22 cellular contexts compared by ENCODE assay signal in the genomic region with DNA sequence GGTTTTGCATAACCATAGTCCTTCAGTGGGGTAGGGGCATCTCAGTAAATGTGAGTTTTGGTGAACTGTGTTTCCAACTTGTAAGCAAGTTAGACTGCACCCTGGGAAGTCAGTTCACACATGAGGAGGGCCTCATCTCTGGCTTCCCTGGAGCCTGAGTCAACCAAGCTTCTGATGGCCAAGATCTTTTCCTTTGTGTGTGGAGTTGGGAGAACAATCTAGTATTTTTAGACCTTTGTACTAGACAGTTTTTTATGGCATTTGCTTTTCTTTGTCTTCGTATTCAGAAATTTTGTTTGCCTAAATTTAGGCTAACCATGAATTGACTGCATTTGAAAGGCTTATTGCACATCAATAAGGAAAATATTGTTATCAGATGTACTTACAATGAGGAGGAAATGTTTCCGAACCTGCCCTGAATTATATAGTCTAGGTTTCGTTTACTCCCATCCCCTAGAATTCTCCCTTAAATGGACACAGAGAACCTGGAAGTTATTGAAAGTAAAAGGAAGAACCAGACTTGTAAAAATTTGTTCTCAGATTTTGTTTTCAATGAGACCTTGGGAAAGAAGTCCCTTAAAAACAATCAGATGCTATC.
"Had no signal": no experiment of that assay in that cellular context is flagged by ENCODE, and none has a peak within 500 bp of the region (broad histone marks: within the 10 kb centered on the region; RNA-seq: fewer than 3 reads in every experiment).

No MANE protein-coding gene starts in this region.

- DNase-seq: activated CD4-positive, alpha-beta T cell treated with anti-CD3 and anti-CD28 coated beads, Interleukin-2, amount 50 U/mL, for 48 hours; activated CD8-positive, alpha-beta memory T cell treated with anti-CD3 and anti-CD28 coated beads, Interleukin-2, amount 10 ng/mL, durations not matched to agents 7 days and 5 days; activated T-cell treated with anti-CD3 and anti-CD28 coated beads, Interleukin-2, amount 50 U/mL, for 1 hour; adrenal gland; caudate nucleus; foreskin fibroblast; naive thymus-derived CD8-positive, alpha-beta T cell; retina; small intestine; stimulated activated CD4-positive, alpha-beta T cell treated with anti-CD3 and anti-CD28 coated beads, Interleukin-4, amount 100 ng/mL, for 4 hours; stimulated activated CD8-positive, alpha-beta memory T cell treated with anti-CD3 and anti-CD28 coated beads, Interleukin-4, amount 100 ng/mL, for 48 hours; stimulated activated naive CD4-positive, alpha-beta T cell treated with Interleukin-2 at 50 U/mL for 16 hours; substantia nigra; T-helper 1 cell; upper lobe of left lung; WERI-Rb-1 had no signal

- H3K9me3 ChIP-seq: adrenal gland, esophagus muscularis mucosa, neutrophil, upper lobe of left lung had no signal

- ATAC-seq: activated CD8-positive, alpha-beta memory T cell treated with anti-CD3 and anti-CD28 coated beads, Interleukin-2, amount 10 ng/mL, durations not matched to agents 7 days and 5 days; naive thymus-derived CD8-positive, alpha-beta T cell; SK-N-SH treated with all-trans-retinoic acid at 6 μM for 48 hours had no signal

- H3K27ac Mint-ChIP-seq: activated CD8-positive, alpha-beta memory T cell treated with anti-CD3 and anti-CD28 coated beads, Interleukin-2, amount 10 ng/mL, durations not matched to agents 7 days and 5 days; activated naive CD4-positive, alpha-beta T cell treated with anti-CD3 and anti-CD28 coated beads, Interleukin-2, amount 50 U/mL, for 24 hours; activated T-helper 2 cell treated with anti-CD3 and anti-CD28 coated beads, Interferon-gamma antibody, Interleukin-2, Interleukin-4, amounts not matched to agents 10 μg/mL and 5 μg/mL and 100 μg/mL, durations not matched to agents 14 hours and 24 hours and 36 hours had no signal

- H3K36me3 ChIP-seq: adrenal gland, neutrophil, upper lobe of left lung, WERI-Rb-1 had no signal

- H3K4me3 Mint-ChIP-seq: activated CD8-positive, alpha-beta memory T cell treated with anti-CD3 and anti-CD28 coated beads, Interleukin-2, amount 10 ng/mL, durations not matched to agents 7 days and 5 days; activated naive CD4-positive, alpha-beta T cell treated with anti-CD3 and anti-CD28 coated beads, Interleukin-2, amount 50 U/mL, for 24 hours; naive thymus-derived CD8-positive, alpha-beta T cell had no signal

- H3K36me3 Mint-ChIP-seq: activated CD8-positive, alpha-beta memory T cell treated with anti-CD3 and anti-CD28 coated beads, Interleukin-2, amount 10 ng/mL, durations not matched to agents 7 days and 5 days had no signal

- H3K4me1 Mint-ChIP-seq: activated CD8-positive, alpha-beta memory T cell treated with anti-CD3 and anti-CD28 coated beads, Interleukin-2, amount 10 ng/mL, durations not matched to agents 7 days and 5 days; activated naive CD4-positive, alpha-beta T cell treated with anti-CD3 and anti-CD28 coated beads, Interleukin-2, amount 50 U/mL, for 24 hours had no signal

- H3K27me3 ChIP-seq: adrenal gland, esophagus muscularis mucosa, neutrophil, upper lobe of left lung had no signal

- H3K27me3 Mint-ChIP-seq: activated CD8-positive, alpha-beta memory T cell treated with anti-CD3 and anti-CD28 coated beads, Interleukin-2, amount 10 ng/mL, durations not matched to agents 7 days and 5 days; activated naive CD4-positive, alpha-beta T cell treated with anti-CD3 and anti-CD28 coated beads, Interleukin-2, amount 50 U/mL, for 24 hours; naive thymus-derived CD8-positive, alpha-beta T cell had no signal

- H3K9me3 Mint-ChIP-seq: activated naive CD4-positive, alpha-beta T cell treated with anti-CD3 and anti-CD28 coated beads, Interleukin-2, amount 50 U/mL, for 24 hours; activated T-helper 2 cell treated with anti-CD3 and anti-CD28 coated beads, Interferon-gamma antibody, Interleukin-2, Interleukin-4, amounts not matched to agents 10 μg/mL and 5 μg/mL and 100 μg/mL, durations not matched to agents 14 hours and 24 hours and 36 hours; naive thymus-derived CD8-positive, alpha-beta T cell had no signal

- H3K27ac ChIP-seq: adrenal gland, coronary artery, esophagus muscularis mucosa, neutrophil, upper lobe of left lung, WERI-Rb-1 had no signal

- H3K4me3 ChIP-seq: adrenal gland, coronary artery, esophagus muscularis mucosa, upper lobe of left lung had no signal
